In genomic region chr19:19169236-19170052, GRCh38 we compare ENCODE assay signal across 9 cellular contexts. TPM values are rescaled to one million over a fixed set of nuclear protein-coding genes. Genes with fewer than 3 reads are reported as not detected.
DNase-seq lines count a peak whose midpoint lies in the region; ATAC-seq and TF ChIP-seq lines count a peak whose summit lies in the region.
"Had no signal": no experiment of that assay in that cellular context is flagged by ENCODE, and none has a peak within 500 bp of the region (broad histone marks: within the 10 kb centered on the region; RNA-seq: fewer than 3 reads in every experiment).

No MANE protein-coding gene starts in this region.

- H3K27me3 ChIP-seq in H9 (ENCODE audit: insufficient read depth, low read length) = peaks cover 6% of the 10 kb centered on the region; the same call in 1 of the 2 replicates
- no peaks in the 10 kb centered on the region for H3K27me3 ChIP-seq in upper lobe of right lung
- H3K27me3 ChIP-seq: left lung had no signal

- H3K4me3 ChIP-seq in upper lobe of right lung = no peak overlapping the region

- DNase-seq in CD14-positive monocyte (ENCODE audit: low spot score) (no peak), H9 (no peak), mesothelial cell of epicardium (ENCODE audit: low spot score in 2 of 2, unreplicated experiment in 2 of 2) (no peak), sciatic nerve (ENCODE audit: low spot score) (no peak), upper lobe of right lung (no peak), medulla oblongata (ENCODE audit: extremely low spot score) (no peak)
- DNase-seq in activated CD4-positive, alpha-beta T cell treated with anti-CD3 and anti-CD28 coated beads, Interleukin-2, amount 50 U/mL, for 48 hours = no peak

- no peak overlapping the region for H2BK15ac ChIP-seq in H9 (ENCODE audit: low read depth, low read length)

- no peak overlapping the region for H2BK120ac ChIP-seq in H9 (ENCODE audit: low read depth, low read length, poor library complexity, severe bottlenecking)

- no peak overlapping the region for H3K27ac ChIP-seq in H9 (ENCODE audit: insufficient read length, low read depth, low read length)
- H3K27ac ChIP-seq in upper lobe of right lung = no peak overlapping the region
- H3K27ac ChIP-seq: left lung had no signal

- H3K36me3 Mint-ChIP-seq in CD14-positive monocyte = peaks cover 6 to 16% of the 10 kb centered on the region in 2 donors
- H3K36me3 Mint-ChIP-seq in H9 (ENCODE audit: insufficient read depth in 1 of 3, low read depth in 3 of 3) = no peaks in the 10 kb centered on the region; a peak in 1 of 7 replicates
- no peaks in the 10 kb centered on the region for H3K36me3 Mint-ChIP-seq in activated naive CD8-positive, alpha-beta T cell
- H3K36me3 Mint-ChIP-seq in mesothelial cell of epicardium = no peaks in the 10 kb centered on the region

- no peaks in the 10 kb centered on the region for H3K79me2 ChIP-seq in H9 (ENCODE audit: insufficient read depth, low read length)

- no peak overlapping the region for H4K8ac ChIP-seq in H9 (replicated peaks; ENCODE audit: insufficient read length, low read depth, low read length)

- no peak overlapping the region for H2BK12ac ChIP-seq in H9 (ENCODE audit: insufficient read length, low read depth, low read length)

- H4K20me1 ChIP-seq in H9 (ENCODE audit: control insufficient read depth, insufficient read depth, insufficient read length) = no peaks in the 10 kb centered on the region

- peaks cover 3% of the 10 kb centered on the region for H3K36me3 ChIP-seq in upper lobe of right lung
- H3K36me3 ChIP-seq: left lung had no signal

- H3K14ac ChIP-seq in H9 (ENCODE audit: insufficient read depth, low read length) = no peak overlapping the region

- no peak overlapping the region for H3K4ac ChIP-seq in H9 (ENCODE audit: low read depth, low read length)

- no CpG with 5 or more reads among the region's 9 CpGs for WGBS in H9 (ENCODE audit: extremely low coverage, insufficient read length, low lambda C conversion rate)

- no peak overlapping the region for H4K5ac ChIP-seq in H9 (ENCODE audit: insufficient read length, low read depth, low read length)

- peak overlapping the region; percentile 41 for H3K4me2 ChIP-seq in H9 (ENCODE audit: insufficient read depth, insufficient read length, low read length)

- peaks cover 24% of the 10 kb centered on the region for H3K4me1 Mint-ChIP-seq in CD14-positive monocyte
- H3K4me1 Mint-ChIP-seq in H9 = peaks cover 18 to 39% of the 10 kb centered on the region in 2 experiments
- peaks cover 13% of the 10 kb centered on the region for H3K4me1 Mint-ChIP-seq in activated naive CD8-positive, alpha-beta T cell (ENCODE audit: low read depth)
- peaks cover 19% of the 10 kb centered on the region for H3K4me1 Mint-ChIP-seq in mesothelial cell of epicardium

- H2AK5ac ChIP-seq in H9 (ENCODE audit: insufficient read length, low read length) = no peak overlapping the region

- H2BK20ac ChIP-seq in H9 (ENCODE audit: low read depth, low read length, poor library complexity, severe bottlenecking) = no peak overlapping the region

- H3K18ac ChIP-seq in H9 (ENCODE audit: insufficient read length, low read depth, low read length) = no peak overlapping the region

- H3T11ph ChIP-seq in H9 (ENCODE audit: low read length) = no peak overlapping the region

- H3K56ac ChIP-seq in H9 (ENCODE audit: insufficient read length, low read depth, low read length) = no peak overlapping the region

- no peak overlapping the region for H2BK5ac ChIP-seq in H9 (ENCODE audit: insufficient read length, low read length)

- H3K9ac ChIP-seq in H9 (ENCODE audit: extremely low read depth, insufficient read length, low read length) = no peak overlapping the region

- H3K23ac ChIP-seq in H9 (ENCODE audit: insufficient read length, low read depth, low read length) = no peak overlapping the region

- H3K9me3 Mint-ChIP-seq in CD14-positive monocyte = peaks cover 0 to 3% (median 0%) of the 10 kb centered on the region in 7 donors
- no peaks in the 10 kb centered on the region for H3K9me3 Mint-ChIP-seq in H9
- no peaks in the 10 kb centered on the region for H3K9me3 Mint-ChIP-seq in activated naive CD8-positive, alpha-beta T cell (ENCODE audit: low read depth)
- H3K9me3 Mint-ChIP-seq in mesothelial cell of epicardium = no peaks in the 10 kb centered on the region

- H3K23me2 ChIP-seq in H9 (ENCODE audit: insufficient read length, low read depth, low read length, poor library complexity, severe bottlenecking) = no peaks in the 10 kb centered on the region

- no peak overlapping the region for H3K27ac Mint-ChIP-seq in CD14-positive monocyte
- no peak overlapping the region for H3K27ac Mint-ChIP-seq in H9
- no peak overlapping the region for H3K27ac Mint-ChIP-seq in activated naive CD8-positive, alpha-beta T cell
- H3K27ac Mint-ChIP-seq in mesothelial cell of epicardium = no peak overlapping the region

- no peaks in the 10 kb centered on the region for H3K79me1 ChIP-seq in H9 (ENCODE audit: insufficient read depth, low read depth, low read length, poor library complexity, severe bottlenecking)

- peak overlapping the region; percentile 58 to 78 for H3K4me3 Mint-ChIP-seq in CD14-positive monocyte
- H3K4me3 Mint-ChIP-seq in H9 = peak overlapping the region; percentile 56 to 77
- peak overlapping the region; percentile 61 for H3K4me3 Mint-ChIP-seq in activated naive CD8-positive, alpha-beta T cell
- H3K4me3 Mint-ChIP-seq in mesothelial cell of epicardium = peak overlapping the region; percentile 52

- no peak overlapping the region for H4K91ac ChIP-seq in H9 (ENCODE audit: insufficient read length, low read depth, low read length)

- intact Hi-C loops in CD14-positive monocyte (cut with micrococcal nuclease) (no loop called here), sciatic nerve (cut with DNase I) (no loop called here), upper lobe of right lung (cut with DNase I) (no loop called here)

- H2AFZ ChIP-seq in H9 (ENCODE audit: low read length) = no peak overlapping the region

- ATAC-seq in sciatic nerve = no peak
- no peak for ATAC-seq in upper lobe of right lung

- TF ChIP-seq CTCF in CD14-positive monocyte (IDR thresholded peaks at IDR 0.05) (no peak), H9 (conservative IDR thresholded peaks at IDR 0.05) (no peak), mesothelial cell of epicardium (IDR thresholded peaks at IDR 0.05; ENCODE audit: unreplicated experiment) (no peak), upper lobe of right lung (IDR thresholded peaks at IDR 0.05) (no peak)

- H3K4me1 ChIP-seq in H9 (ENCODE audit: insufficient read depth, low read length) = no peaks in the 10 kb centered on the region
- peaks cover 11% of the 10 kb centered on the region for H3K4me1 ChIP-seq in upper lobe of right lung

- H3K9me3 ChIP-seq in H9 (ENCODE audit: control insufficient read depth, low read depth, low read length) = no peaks in the 10 kb centered on the region
- H3K9me3 ChIP-seq in upper lobe of right lung = no peaks in the 10 kb centered on the region
- H3K9me3 ChIP-seq: left lung had no signal

- H3K27me3 Mint-ChIP-seq in CD14-positive monocyte (ENCODE audit: low read depth in 3 of 3) = peaks cover 8 to 20% (median 13%) of the 10 kb centered on the region in 3 donors
- peaks cover 68% of the 10 kb centered on the region for H3K27me3 Mint-ChIP-seq in H9 (ENCODE audit: low read depth)
- no peaks in the 10 kb centered on the region for H3K27me3 Mint-ChIP-seq in activated naive CD8-positive, alpha-beta T cell
- H3K27me3 Mint-ChIP-seq in mesothelial cell of epicardium (ENCODE audit: low read depth) = peaks cover 19% of the 10 kb centered on the region

RNA-seq across cellular contexts. Expression of gene MEF2B, which starts 0.6 kb away (rescaled TPM):
- polyA plus RNA-seq in CD14-positive monocyte = under 1 TPM; 0.15 to 0.30 TPM
- total RNA-seq in H9 (2021) = 1.3 TPM in 2 replicates
- 1.4 to 2.9 TPM (median 2.8 TPM) in 3 replicates for total RNA-seq in mesothelial cell of epicardium
- 4.7 TPM for total RNA-seq in sciatic nerve
- total RNA-seq in upper lobe of right lung = 1.4 TPM

RNA-seq across cellular contexts. Expression of gene BORCS8, which starts 22.5 kb away (rescaled TPM):
- 10 to 100 TPM; 31.6 to 36.5 TPM for polyA plus RNA-seq in CD14-positive monocyte
- total RNA-seq in H9 (2021) (20.4 and 21.7 TPM in 2 replicates), mesothelial cell of epicardium (26.4 to 28.4 TPM (median 26.7 TPM) in 3 replicates), sciatic nerve (28.6 TPM), upper lobe of right lung (24.8 TPM)

RNA-seq across cellular contexts. Expression of gene RFXANK, which starts 22.6 kb away (rescaled TPM):
- polyA plus RNA-seq in CD14-positive monocyte = 10 to 100 TPM; 62.2 to 66.6 TPM
- total RNA-seq in H9 (2021) (78.9 and 81.8 TPM in 2 replicates), mesothelial cell of epicardium (90.4 to 93.6 TPM (median 92.0 TPM) in 3 replicates), sciatic nerve (58.2 TPM), upper lobe of right lung (66.8 TPM)

RNA-seq across cellular contexts. Expression of gene TMEM161A, which starts 31.2 kb away (rescaled TPM):
- polyA plus RNA-seq in CD14-positive monocyte = 10 to 100 TPM; 14.3 to 15.3 TPM
- total RNA-seq in H9 (2021) (40.9 and 41.7 TPM in 2 replicates), mesothelial cell of epicardium (45.5 to 48.4 TPM (median 46.5 TPM) in 3 replicates), sciatic nerve (20.7 TPM), upper lobe of right lung (31.0 TPM)

RNA-seq across cellular contexts. Expression of gene NR2C2AP, which starts 33.8 kb away (rescaled TPM):
- 1 to 10 TPM; 6.4 TPM for polyA plus RNA-seq in CD14-positive monocyte
- total RNA-seq in H9 (2021) = 30.7 and 31.7 TPM in 2 replicates
- 9.4 to 11.8 TPM (median 10.1 TPM) in 3 replicates for total RNA-seq in mesothelial cell of epicardium
- 9.2 TPM for total RNA-seq in sciatic nerve
- 12.6 TPM for total RNA-seq in upper lobe of right lung
